8 cellular contexts compared by ENCODE assay signal in genomic region chr1:45685308-45686080, GRCh38. TPM values are rescaled to one million over a fixed set of nuclear protein-coding genes. Genes with fewer than 3 reads are reported as not detected.
A peak's percentile ranks its signal among the peaks of the same experiment; 100 is the strongest.
DNase-seq lines count a peak whose midpoint lies in the region; TF ChIP-seq lines count a peak whose summit lies in the region.

No MANE protein-coding gene starts in this region.

- intact Hi-C loops in posterior vena cava (cut with DNase I), result no loop called here

- H2AFZ ChIP-seq in neuron (ENCODE audit: low read depth, low read length), result peak overlapping the region; percentile 93

- H3K4me3 Mint-ChIP-seq in activated CD4-positive, alpha-beta T cell treated with anti-CD3 and anti-CD28 coated beads, Interleukin-2, amount 10 ng/mL, durations not matched to agents 7 days and 5 days, result peak overlapping the region; percentile 96

- H3K4me3 ChIP-seq in Peyer's patch (peak overlapping the region; percentile 62 to 98 (median 83)), neuron (ENCODE audit: low read length) (peak overlapping the region; percentile 92)

- no peaks in the 10 kb centered on the region for H3K9me3 Mint-ChIP-seq in activated CD4-positive, alpha-beta T cell treated with anti-CD3 and anti-CD28 coated beads, Interleukin-2, amount 10 ng/mL, durations not matched to agents 7 days and 5 days

- H3K9me3 ChIP-seq in Peyer's patch (no peaks in the 10 kb centered on the region), neuron (ENCODE audit: low read length) (no peaks in the 10 kb centered on the region)

- peak; percentile 16 for DNase-seq in activated CD4-positive, alpha-beta T cell treated with anti-CD3 and anti-CD28 coated beads, Interleukin-2, amount 10 ng/mL, durations not matched to agents 7 days and 5 days
- DNase-seq in activated CD4-positive, alpha-beta T cell treated with anti-CD3 and anti-CD28 coated beads for 1 hour, result no peak
- DNase-seq in Peyer's patch (no peak), epithelial cell of prostate (ENCODE audit: low read depth, low spot score) (no peak), posterior vena cava (ENCODE audit: low spot score) (no peak), islet precursor cell (no peak)
- DNase-seq in effector CD4-positive, alpha-beta T cell, result no peak

- no peaks in the 10 kb centered on the region for H3K36me3 ChIP-seq in Peyer's patch
- no peaks in the 10 kb centered on the region for H3K36me3 ChIP-seq in neuron (ENCODE audit: insufficient read depth, low read length)

- peak overlapping the region; percentile 98 for H3K27ac Mint-ChIP-seq in activated CD4-positive, alpha-beta T cell treated with anti-CD3 and anti-CD28 coated beads, Interleukin-2, amount 10 ng/mL, durations not matched to agents 7 days and 5 days

- H3K4me1 ChIP-seq in Peyer's patch (peaks cover 0 to 35% (median 6%) of the 10 kb centered on the region in 4 donors), neuron (ENCODE audit: insufficient read depth, low read length) (peaks cover 14% of the 10 kb centered on the region)

- H3K27me3 Mint-ChIP-seq in activated CD4-positive, alpha-beta T cell treated with anti-CD3 and anti-CD28 coated beads, Interleukin-2, amount 10 ng/mL, durations not matched to agents 7 days and 5 days, result no peaks in the 10 kb centered on the region

- TF ChIP-seq CTCF in Peyer's patch (IDR thresholded peaks at IDR 0.05), result no peak

- peaks cover 12% of the 10 kb centered on the region for H3K36me3 Mint-ChIP-seq in activated CD4-positive, alpha-beta T cell treated with anti-CD3 and anti-CD28 coated beads, Interleukin-2, amount 10 ng/mL, durations not matched to agents 7 days and 5 days (ENCODE audit: low read depth)

- H3K27me3 ChIP-seq in Peyer's patch, result no peaks in the 10 kb centered on the region
- H3K27me3 ChIP-seq in neuron (ENCODE audit: insufficient read depth, low read length), result no peaks in the 10 kb centered on the region

- TF ChIP-seq POLR2A in Peyer's patch (IDR thresholded peaks at IDR 0.05), result no peak

- peaks cover 47% of the 10 kb centered on the region for H3K4me1 Mint-ChIP-seq in activated CD4-positive, alpha-beta T cell treated with anti-CD3 and anti-CD28 coated beads, Interleukin-2, amount 10 ng/mL, durations not matched to agents 7 days and 5 days

- POLR2A ChIA-PET in activated CD4-positive, alpha-beta T cell treated with anti-CD3 and anti-CD28 coated beads, Interleukin-2, amount 10 ng/mL, durations not matched to agents 7 days and 5 days (lab: Charles Lee), result no interaction called here

- H3K27ac ChIP-seq in Peyer's patch, result peak overlapping the region; percentile 95 to 99 (median 96)
- H3K27ac ChIP-seq in epithelial cell of prostate, result peak overlapping the region; percentile 97

- CTCF ChIA-PET in activated CD4-positive, alpha-beta T cell treated with anti-CD3 and anti-CD28 coated beads, Interleukin-2, amount 10 ng/mL, durations not matched to agents 7 days and 5 days (lab: Charles Lee), result interaction anchor here (0.5 to 1.2 kb wide), 6 partner anchors 9 to 653 kb away, joined by 3 to 5 read pairs (median 3); no protein-coding TSS in a partner anchor

RNA-seq across cellular contexts. Expression of gene GPBP1L1, which starts 0.8 kb away (rescaled TPM):
- total RNA-seq in activated CD4-positive, alpha-beta T cell treated with anti-CD3 and anti-CD28 coated beads, Interleukin-2, amount 10 ng/mL, durations not matched to agents 7 days and 5 days, result 100 to 1,000 TPM; 117 to 124 TPM
- total RNA-seq in Peyer's patch (100 to 1,000 TPM; 161 to 258 (median 238) TPM), posterior vena cava (10 to 100 TPM; 75.9 to 83.4 TPM)

RNA-seq across cellular contexts. Expression of gene TMEM69, which starts 2.5 kb away (rescaled TPM):
- total RNA-seq in activated CD4-positive, alpha-beta T cell treated with anti-CD3 and anti-CD28 coated beads, Interleukin-2, amount 10 ng/mL, durations not matched to agents 7 days and 5 days, result 10 to 100 TPM; 18.6 to 27.4 TPM
- total RNA-seq in Peyer's patch, result 10 to 100 TPM in 3 of 4 donors, 1 to 10 TPM in 1; 6.6 to 27.5 (median 22.8) TPM
- 10 to 100 TPM; 10.5 to 12.6 TPM for total RNA-seq in posterior vena cava
